Comparison of ENCODE assay signal across 9 cellular contexts in genomic region chr1:9317591-9318331, GRCh38. TPM values are rescaled to one million over a fixed set of nuclear protein-coding genes. Genes with fewer than 3 reads are reported as not detected.
DNase-seq lines count a peak whose midpoint lies in the region; ATAC-seq, FAIRE-seq and TF ChIP-seq lines count a peak whose summit lies in the region.
"Had no signal": no experiment of that assay in that cellular context is flagged by ENCODE, and none has a peak within 500 bp of the region (broad histone marks: within the 10 kb centered on the region; RNA-seq: fewer than 3 reads in every experiment).

No MANE protein-coding gene starts in this region.

- peak; percentile 62 for DNase-seq in activated CD4-positive, alpha-beta T cell treated with anti-CD3 and anti-CD28 coated beads, Interleukin-2, amount 10 ng/mL, durations not matched to agents 24 days and 14 days
- no peak for DNase-seq in activated CD4-positive, alpha-beta T cell treated with anti-CD3 and anti-CD28 coated beads, Interleukin-2, amount 50 U/mL, for 4 hours
- peak in 4 of 5 donors; percentile 50 to 68 (median 58) for DNase-seq in heart left ventricle
- DNase-seq in CD4-positive, alpha-beta memory T cell: no peak
- no peak for DNase-seq in HuH-7 (ENCODE audit: low spot score)
- no peak for DNase-seq in HTR-8/SVneo (ENCODE audit: insufficient read length, low spot score)

- FAIRE-seq in HTR-8/SVneo (lab: Jason Lieb, UNC): no peak

- no peak for TF ChIP-seq CTCF in heart left ventricle (IDR thresholded peaks at IDR 0.05)

- H3K36me3 ChIP-seq in heart left ventricle: peaks cover 0 to 5% (median 0%) of the 10 kb centered on the region in 9 donors
- H3K36me3 ChIP-seq in subcutaneous abdominal adipose tissue (ENCODE audit: control insufficient read depth in 5 of 5, insufficient read depth in 5 of 5, low read length in 5 of 5): peaks cover 0 to 21% (median 10%) of the 10 kb centered on the region in 5 donors
- no peaks in the 10 kb centered on the region for H3K36me3 ChIP-seq in CD4-positive, alpha-beta memory T cell (ENCODE audit: insufficient read depth, low read length)

- peak overlapping the region; percentile 40 for H3K4me3 Mint-ChIP-seq in activated CD4-positive, alpha-beta T cell treated with anti-CD3 and anti-CD28 coated beads, Interleukin-2, amount 10 ng/mL, durations not matched to agents 24 days and 14 days
- H3K4me3 Mint-ChIP-seq in T-helper 1 cell treated with Interleukin-12 subunit alpha and Interleukin-12 subunit beta and Interleukin-4 antibody, amounts not matched to agents 30 μg/mL and 1 μg/mL, for 36 hours: no peak overlapping the region
- H3K4me3 Mint-ChIP-seq in CD4-positive, alpha-beta memory T cell: no peak overlapping the region

- no peak for TF ChIP-seq POLR2A in heart left ventricle (IDR thresholded peaks at IDR 0.05)

- peak overlapping the region; percentile 68 for H3K27ac Mint-ChIP-seq in activated CD4-positive, alpha-beta T cell treated with anti-CD3 and anti-CD28 coated beads, Interleukin-2, amount 10 ng/mL, durations not matched to agents 24 days and 14 days
- H3K27ac Mint-ChIP-seq in T-helper 1 cell treated with Interleukin-12 subunit alpha and Interleukin-12 subunit beta and Interleukin-4 antibody, amounts not matched to agents 30 μg/mL and 1 μg/mL, for 36 hours: peak overlapping the region; percentile 86
- H3K27ac Mint-ChIP-seq in CD4-positive, alpha-beta memory T cell: peak overlapping the region in 1 of 7 donors; percentile 21

- H3K9me3 Mint-ChIP-seq in activated CD4-positive, alpha-beta T cell treated with anti-CD3 and anti-CD28 coated beads, Interleukin-2, amount 10 ng/mL, durations not matched to agents 24 days and 14 days: no peaks in the 10 kb centered on the region
- no peaks in the 10 kb centered on the region for H3K9me3 Mint-ChIP-seq in T-helper 1 cell treated with Interleukin-12 subunit alpha and Interleukin-12 subunit beta and Interleukin-4 antibody, amounts not matched to agents 30 μg/mL and 1 μg/mL, for 36 hours
- no peaks in the 10 kb centered on the region for H3K9me3 Mint-ChIP-seq in CD4-positive, alpha-beta memory T cell

- H3K27ac ChIP-seq in heart left ventricle (peak overlapping the region in 5 of 12 donors; percentile 22 to 62 (median 35)), subcutaneous abdominal adipose tissue (ENCODE audit: low read depth, low read length) (peak overlapping the region; percentile 49)
- H3K27ac ChIP-seq in CD4-positive, alpha-beta memory T cell (ENCODE audit: low read depth, low read length): no peak overlapping the region
- H3K27ac ChIP-seq: C4-2B had no signal

- no peak overlapping the region for H3K9ac ChIP-seq in subcutaneous abdominal adipose tissue (ENCODE audit: low read length in 5 of 5)

- H3K27me3 Mint-ChIP-seq in activated CD4-positive, alpha-beta T cell treated with anti-CD3 and anti-CD28 coated beads, Interleukin-2, amount 10 ng/mL, durations not matched to agents 24 days and 14 days: no peaks in the 10 kb centered on the region
- H3K27me3 Mint-ChIP-seq in T-helper 1 cell treated with Interleukin-12 subunit alpha and Interleukin-12 subunit beta and Interleukin-4 antibody, amounts not matched to agents 30 μg/mL and 1 μg/mL, for 36 hours (ENCODE audit: low read depth): no peaks in the 10 kb centered on the region
- no peaks in the 10 kb centered on the region for H3K27me3 Mint-ChIP-seq in CD4-positive, alpha-beta memory T cell

- H3K4me1 Mint-ChIP-seq in activated CD4-positive, alpha-beta T cell treated with anti-CD3 and anti-CD28 coated beads, Interleukin-2, amount 10 ng/mL, durations not matched to agents 24 days and 14 days: peaks cover 50% of the 10 kb centered on the region
- H3K4me1 Mint-ChIP-seq in T-helper 1 cell treated with Interleukin-12 subunit alpha and Interleukin-12 subunit beta and Interleukin-4 antibody, amounts not matched to agents 30 μg/mL and 1 μg/mL, for 36 hours (ENCODE audit: low read depth): peaks cover 48% of the 10 kb centered on the region
- H3K4me1 Mint-ChIP-seq in CD4-positive, alpha-beta memory T cell: peaks cover 15 to 28% (median 18%) of the 10 kb centered on the region in 4 donors

- peaks cover 0 to 46% (median 19%) of the 10 kb centered on the region in 12 donors for H3K4me1 ChIP-seq in heart left ventricle
- H3K4me1 ChIP-seq in subcutaneous abdominal adipose tissue (ENCODE audit: control insufficient read depth in 5 of 5, insufficient read depth in 5 of 5, low read length in 5 of 5): peaks cover 6 to 86% (median 60%) of the 10 kb centered on the region in 5 donors
- peaks cover 11% of the 10 kb centered on the region for H3K4me1 ChIP-seq in CD4-positive, alpha-beta memory T cell (ENCODE audit: insufficient read depth, low read length)

- H3K9me3 ChIP-seq in heart left ventricle (no peaks in the 10 kb centered on the region), subcutaneous abdominal adipose tissue (ENCODE audit: control insufficient read depth in 5 of 5, low read length in 5 of 5) (no peaks in the 10 kb centered on the region)
- no peaks in the 10 kb centered on the region for H3K9me3 ChIP-seq in CD4-positive, alpha-beta memory T cell (ENCODE audit: control insufficient read depth in 1 of 2, low read length in 2 of 2)

- POLR2A ChIA-PET in CD4-positive, alpha-beta memory T cell (lab: Charles Lee; ENCODE audit: partially characterized antibody): interaction anchor here (0.7 kb wide), 1 partner anchor 108 kb away, joined by 3 read pairs; no protein-coding TSS in a partner anchor

- peak in 3 of 4 donors; percentile 18 to 71 (median 41) for ATAC-seq in heart left ventricle

- 49 to 70% (median 57%) methylated on average over 23 to 26 of the region's 26 CpGs for WGBS in heart left ventricle, 4 donors

- H3K36me3 Mint-ChIP-seq in activated CD4-positive, alpha-beta T cell treated with anti-CD3 and anti-CD28 coated beads, Interleukin-2, amount 10 ng/mL, durations not matched to agents 24 days and 14 days (ENCODE audit: low read depth): no peaks in the 10 kb centered on the region
- H3K36me3 Mint-ChIP-seq in T-helper 1 cell treated with Interleukin-12 subunit alpha and Interleukin-12 subunit beta and Interleukin-4 antibody, amounts not matched to agents 30 μg/mL and 1 μg/mL, for 36 hours (ENCODE audit: low read depth): peaks cover 5% of the 10 kb centered on the region
- no peaks in the 10 kb centered on the region for H3K36me3 Mint-ChIP-seq in CD4-positive, alpha-beta memory T cell

- H3K4me3 ChIP-seq in heart left ventricle (peak overlapping the region in 2 of 12 donors; percentile 7 to 12), subcutaneous abdominal adipose tissue (ENCODE audit: low read depth in 1 of 5, low read length in 5 of 5) (peak overlapping the region in 2 of 5 donors; percentile 2 to 36)
- no peak overlapping the region for H3K4me3 ChIP-seq in CD4-positive, alpha-beta memory T cell (ENCODE audit: low read length in 2 of 2)

- CTCF ChIA-PET in CD4-positive, alpha-beta memory T cell (lab: Charles Lee; ENCODE audit: partially characterized antibody): no interaction called here

- H3K27me3 ChIP-seq in heart left ventricle (no peaks in the 10 kb centered on the region), subcutaneous abdominal adipose tissue (ENCODE audit: control insufficient read depth in 5 of 5, insufficient read depth in 4 of 5, low read length in 5 of 5) (no peaks in the 10 kb centered on the region)
- no peaks in the 10 kb centered on the region for H3K27me3 ChIP-seq in CD4-positive, alpha-beta memory T cell (ENCODE audit: insufficient read depth, low read length)

- intact Hi-C loops in activated CD4-positive, alpha-beta T cell treated with anti-CD3 and anti-CD28 coated beads, Interleukin-2, amount 10 ng/mL, durations not matched to agents 24 days and 14 days (cut with micrococcal nuclease): loop anchor here (5.0 kb wide), 2 partner anchors 35 to 110 kb away; no protein-coding TSS in a partner anchor
- intact Hi-C loops in heart left ventricle (cut with DNase I): no loop called here
- intact Hi-C loops in CD4-positive, alpha-beta memory T cell (cut with micrococcal nuclease): no loop called here

RNA-seq across cellular contexts. Expression of gene SPSB1, which starts 25.1 kb away (rescaled TPM):
- 4.8 and 6.2 TPM in 2 replicates for total RNA-seq in activated CD4-positive, alpha-beta T cell treated with anti-CD3 and anti-CD28 coated beads, Interleukin-2, amount 10 ng/mL, durations not matched to agents 24 days and 14 days
- total RNA-seq in heart left ventricle: 10 to 100 TPM in 3 of 9 donors, 1 to 10 TPM in 6; 7.7 to 27.2 (median 9.2) TPM
- 10 to 100 TPM in 1 of 2 donors, 1 to 10 TPM in 1; 7.0 to 10.9 TPM for polyA plus RNA-seq in heart left ventricle
- total RNA-seq in CD4-positive, alpha-beta memory T cell: 1 to 10 TPM; 3.3 to 4.1 TPM
- 1 to 10 TPM; 2.8 to 4.5 TPM for polyA plus RNA-seq in CD4-positive, alpha-beta memory T cell

Comparison
In these comparisons a context has a peak if more than half of its experiments do, and no peak if none do; other contexts are left out.
1. DNase-seq: peak in activated CD4-positive, alpha-beta T cell treated with anti-CD3 and anti-CD28 coated beads, Interleukin-2, amount 10 ng/mL, durations not matched to agents 24 days and 14 days (single experiment) and heart left ventricle (4 of 5); none in activated CD4-positive, alpha-beta T cell treated with anti-CD3 and anti-CD28 coated beads, Interleukin-2, amount 50 U/mL, for 4 hours (0 of 2), CD4-positive, alpha-beta memory T cell (0 of 5), HuH-7 (single experiment) and HTR-8/SVneo (single experiment).